ENCODE assay signal across 9 cellular contexts in genomic region chr10:91201213-91201996, GRCh38. TPM values are rescaled to one million over a fixed set of nuclear protein-coding genes. Genes with fewer than 3 reads are reported as not detected.
DNase-seq lines count a peak whose midpoint lies in the region; ATAC-seq and TF ChIP-seq lines count a peak whose summit lies in the region.
"Had no signal": no experiment of that assay in that cellular context is flagged by ENCODE, and none has a peak within 500 bp of the region (broad histone marks: within the 10 kb centered on the region; RNA-seq: fewer than 3 reads in every experiment).

No MANE protein-coding gene starts in this region.

- peak overlapping the region; percentile 35 for H3K4me3 Mint-ChIP-seq in activated CD4-positive, alpha-beta memory T cell treated with anti-CD3 and anti-CD28 coated beads, Interleukin-2, amount 10 ng/mL, durations not matched to agents 7 days and 5 days

- no peak overlapping the region for H3K27ac ChIP-seq in suprapubic skin

- no peaks in the 10 kb centered on the region for H3K36me3 ChIP-seq in suprapubic skin

- no peaks in the 10 kb centered on the region for H3K27me3 Mint-ChIP-seq in activated CD4-positive, alpha-beta memory T cell treated with anti-CD3 and anti-CD28 coated beads, Interleukin-2, amount 10 ng/mL, durations not matched to agents 7 days and 5 days

- peak overlapping the region; percentile 75 for H3K27ac Mint-ChIP-seq in activated CD4-positive, alpha-beta memory T cell treated with anti-CD3 and anti-CD28 coated beads, Interleukin-2, amount 10 ng/mL, durations not matched to agents 7 days and 5 days

- no peak overlapping the region for H3K4me3 ChIP-seq in suprapubic skin

- ATAC-seq in HG02884 (IDR thresholded peaks at IDR 0.05; ENCODE audit: unreplicated experiment) (peak; percentile 36), HG03097 (IDR thresholded peaks at IDR 0.05; ENCODE audit: low FRiP score, unreplicated experiment) (no peak)

- peaks cover 7% of the 10 kb centered on the region for H3K4me1 ChIP-seq in suprapubic skin

- no peak for TF ChIP-seq EP300 in suprapubic skin (IDR thresholded peaks at IDR 0.05)

- H3K4me1 Mint-ChIP-seq in activated CD4-positive, alpha-beta memory T cell treated with anti-CD3 and anti-CD28 coated beads, Interleukin-2, amount 10 ng/mL, durations not matched to agents 7 days and 5 days: peaks cover 73% of the 10 kb centered on the region

- peak; percentile 11 for DNase-seq in DMS53 (lab: John Stamatoyannopoulos, UW)
- no peak for DNase-seq in DMS53 treated with DMSO at 0.1 percent for 48 hours (lab: John Stamatoyannopoulos, UW; ENCODE audit: unreplicated experiment)
- DNase-seq in activated CD4-positive, alpha-beta memory T cell treated with anti-CD3 and anti-CD28 coated beads, Interleukin-2, amount 10 ng/mL, durations not matched to agents 7 days and 5 days: peak; percentile 54
- DNase-seq in stimulated activated CD4-positive, alpha-beta T cell treated with anti-CD3 and anti-CD28 coated beads, Interleukin-2, amount 100 ng/mL, for 24 hours: peak; percentile 27 to 42
- DNase-seq in DMS 273 (lab: John Stamatoyannopoulos, UW; ENCODE audit: unreplicated experiment): no peak
- no peak for DNase-seq in suprapubic skin (ENCODE audit: low spot score in 2 of 2)
- DNase-seq: NCI-H345 had no signal

- H3K27me3 ChIP-seq in suprapubic skin: no peaks in the 10 kb centered on the region

- H3K36me3 Mint-ChIP-seq in activated CD4-positive, alpha-beta memory T cell treated with anti-CD3 and anti-CD28 coated beads, Interleukin-2, amount 10 ng/mL, durations not matched to agents 7 days and 5 days (ENCODE audit: low read depth): peaks cover 3% of the 10 kb centered on the region

- CTCF ChIA-PET in activated CD4-positive, alpha-beta memory T cell treated with anti-CD3 and anti-CD28 coated beads, Interleukin-2, amount 10 ng/mL, durations not matched to agents 7 days and 5 days (lab: Charles Lee): interaction anchor here (0.7 to 1.7 kb wide), 4 partner anchors 19 to 195 kb away, joined by 3 to 7 read pairs (median 4); partner anchors contain the start of gene PCGF5

- no peak for TF ChIP-seq POLR2A in suprapubic skin (IDR thresholded peaks at IDR 0.05)

- POLR2A ChIA-PET in activated CD4-positive, alpha-beta memory T cell treated with anti-CD3 and anti-CD28 coated beads, Interleukin-2, amount 10 ng/mL, durations not matched to agents 7 days and 5 days (lab: Charles Lee): interaction anchor here (0.6 to 2.7 kb wide), 11 partner anchors 9 to 708 kb away, joined by 3 to 30 read pairs (median 5); partner anchors contain the start of genes FGFBP3, PCGF5 and RPP30

- no peak for TF ChIP-seq CTCF in suprapubic skin (IDR thresholded peaks at IDR 0.05)

- no peaks in the 10 kb centered on the region for H3K9me3 ChIP-seq in suprapubic skin

- H3K9me3 Mint-ChIP-seq in activated CD4-positive, alpha-beta memory T cell treated with anti-CD3 and anti-CD28 coated beads, Interleukin-2, amount 10 ng/mL, durations not matched to agents 7 days and 5 days: no peaks in the 10 kb centered on the region

- 59% methylated on average over 3 of the region's 3 CpGs for WGBS in suprapubic skin

RNA-seq across cellular contexts. Expression of gene PCGF5, which starts 19.1 kb away (rescaled TPM):
- total RNA-seq in activated CD4-positive, alpha-beta memory T cell treated with anti-CD3 and anti-CD28 coated beads, Interleukin-2, amount 10 ng/mL, durations not matched to agents 7 days and 5 days: 10 to 100 TPM; 44.7 to 45.9 TPM
- total RNA-seq in suprapubic skin: 10 to 100 TPM; 29.8 to 60.3 (median 31.4) TPM

Comparison
In these comparisons a context has a peak if more than half of its experiments do, and no peak if none do; other contexts are left out.
1. DNase-seq: peak in DMS53 (single experiment), activated CD4-positive, alpha-beta memory T cell treated with anti-CD3 and anti-CD28 coated beads, Interleukin-2, amount 10 ng/mL, durations not matched to agents 7 days and 5 days (single experiment) and stimulated activated CD4-positive, alpha-beta T cell treated with anti-CD3 and anti-CD28 coated beads, Interleukin-2, amount 100 ng/mL, for 24 hours (2 of 2); none in DMS53 treated with DMSO at 0.1 percent for 48 hours (single experiment), DMS 273 (single experiment) and suprapubic skin (0 of 2).